Comparison of ENCODE assay signal across 14 cellular contexts in the genomic region with DNA sequence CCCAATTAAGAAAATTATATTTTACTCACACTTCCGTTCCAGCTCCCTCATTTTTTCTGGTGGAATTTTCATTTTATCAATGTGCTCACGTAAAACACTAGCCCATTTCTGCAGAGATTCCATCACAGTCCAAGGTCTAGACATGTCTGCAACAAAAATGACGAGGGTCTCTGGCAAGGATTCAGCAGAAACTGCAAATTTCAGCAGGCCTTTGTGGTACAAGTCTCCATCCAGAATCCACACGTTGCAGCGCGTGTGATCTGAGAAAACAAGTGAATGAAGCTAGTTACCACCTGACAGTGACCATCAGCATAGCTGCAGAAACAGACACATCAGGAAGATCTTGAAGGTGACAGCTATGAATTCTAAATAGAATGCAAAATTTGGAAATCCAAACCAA. TPM values are rescaled to one million over a fixed set of nuclear protein-coding genes. Genes with fewer than 3 reads are reported as not detected.
DNase-seq lines count a peak whose midpoint lies in the region; ATAC-seq and TF ChIP-seq lines count a peak whose summit lies in the region.
"Had no signal": no experiment of that assay in that cellular context is flagged by ENCODE, and none has a peak within 500 bp of the region (broad histone marks: within the 10 kb centered on the region; RNA-seq: fewer than 3 reads in every experiment).

No MANE protein-coding gene starts in this region.

- no peak for DNase-seq in left ventricle myocardium inferior
- DNase-seq in cardiac septum (ENCODE audit: low spot score): no peak
- DNase-seq in epithelial cell of prostate (ENCODE audit: low read depth, low spot score): no peak
- DNase-seq in osteocyte (ENCODE audit: extremely low spot score, unreplicated experiment): no peak
- DNase-seq in upper lobe of left lung: no peak
- no peak for DNase-seq in retina
- DNase-seq in H4 (ENCODE audit: low spot score): no peak
- DNase-seq: activated B cell treated with CpG ODN at 0.5 μM for 24 hours; central memory CD4-positive, alpha-beta T cell; NCI-H146; NCI-H774 had no signal

- peak overlapping the region; percentile 98 for H3K27ac Mint-ChIP-seq in osteocyte (ENCODE audit: unreplicated experiment)
- H3K27ac Mint-ChIP-seq: activated B cell treated with CpG ODN at 0.5 μM for 24 hours had no signal

- H3K36me3 ChIP-seq in left ventricle myocardium inferior (peaks cover 64% of the 10 kb centered on the region), upper lobe of left lung (peaks cover 15 to 93% (median 45%) of the 10 kb centered on the region in 4 donors)

- H3K4me1 Mint-ChIP-seq in osteocyte (ENCODE audit: unreplicated experiment): peaks cover 38% of the 10 kb centered on the region

- no peaks in the 10 kb centered on the region for H3K9me3 Mint-ChIP-seq in osteocyte (ENCODE audit: unreplicated experiment)
- H3K9me3 Mint-ChIP-seq: activated B cell treated with CpG ODN at 0.5 μM for 24 hours had no signal

- H3K27ac ChIP-seq in left ventricle myocardium inferior (replicated peaks) (peak overlapping the region; percentile 87), epithelial cell of prostate (peak overlapping the region; percentile 96), upper lobe of left lung (peak overlapping the region; percentile 80 to 89 (median 82))

- no peaks in the 10 kb centered on the region for H3K27me3 Mint-ChIP-seq in osteocyte (ENCODE audit: unreplicated experiment)
- H3K27me3 Mint-ChIP-seq: activated B cell treated with CpG ODN at 0.5 μM for 24 hours had no signal

- no peak overlapping the region for H3K4me3 Mint-ChIP-seq in osteocyte (ENCODE audit: unreplicated experiment)
- H3K4me3 Mint-ChIP-seq: activated B cell treated with CpG ODN at 0.5 μM for 24 hours had no signal

- H3K36me3 Mint-ChIP-seq in osteocyte (ENCODE audit: unreplicated experiment): peaks cover 37% of the 10 kb centered on the region

- TF ChIP-seq EP300 in upper lobe of left lung (IDR thresholded peaks at IDR 0.05): no peak

- TF ChIP-seq CTCF in left ventricle myocardium inferior (IDR thresholded peaks at IDR 0.05; ENCODE audit: borderline replicate concordance): no peak
- no peak for TF ChIP-seq CTCF in osteocyte (IDR thresholded peaks at IDR 0.05)
- TF ChIP-seq CTCF in upper lobe of left lung (IDR thresholded peaks at IDR 0.05): no peak

- peak overlapping the region; percentile 27 for H3K4me3 ChIP-seq in left ventricle myocardium inferior
- no peak overlapping the region for H3K4me3 ChIP-seq in upper lobe of left lung

- no peaks in the 10 kb centered on the region for H3K27me3 ChIP-seq in left ventricle myocardium inferior (ENCODE audit: low read depth)
- H3K27me3 ChIP-seq in upper lobe of left lung: no peaks in the 10 kb centered on the region

- ATAC-seq in upper lobe of left lung (ENCODE audit: low FRiP score in 2 of 2) (no peak), HG02840 (IDR thresholded peaks at IDR 0.05; ENCODE audit: low FRiP score, unreplicated experiment) (no peak)
- ATAC-seq: HCT116 had no signal

- H3K9me3 ChIP-seq in left ventricle myocardium inferior (replicated peaks) (no peaks in the 10 kb centered on the region), upper lobe of left lung (no peaks in the 10 kb centered on the region)

- intact Hi-C loops in left ventricle myocardium inferior (cut with micrococcal nuclease): no loop called here
- intact Hi-C loops in cardiac septum (cut with DNase I): no loop called here

- H3K4me1 ChIP-seq in left ventricle myocardium inferior (peaks cover 76% of the 10 kb centered on the region), upper lobe of left lung (peaks cover 52 to 64% (median 59%) of the 10 kb centered on the region in 4 donors)

- no peak for TF ChIP-seq POLR2A in upper lobe of left lung (IDR thresholded peaks at IDR 0.05)

- 75 to 80% methylated on average over 6 of the region's 6 CpGs for whole genome bisulfite sequencing in upper lobe of left lung, 2 donors

RNA-seq across cellular contexts. Expression of a gene that starts 9.0 kb away (rescaled TPM):
- total RNA-seq in left ventricle myocardium inferior: 82.9 TPM
- total RNA-seq in cardiac septum: 123 TPM
- total RNA-seq in osteocyte: 139 and 151 TPM in 2 replicates
- 100 to 1,000 TPM in 5 of 6 donors, 10 to 100 TPM in 1; 91.5 to 190 (median 132) TPM for total RNA-seq in upper lobe of left lung
- total RNA-seq in H4 (2014; rRNA removed; shearing (Covaris generic)): 47.7 and 52.8 TPM in 2 replicates

RNA-seq across cellular contexts. Expression of a gene that starts 45.9 kb away (rescaled TPM):
- 11.3 TPM for total RNA-seq in left ventricle myocardium inferior
- 10.4 TPM for total RNA-seq in cardiac septum
- 22.8 and 24.4 TPM in 2 replicates for total RNA-seq in osteocyte
- total RNA-seq in upper lobe of left lung: 10 to 100 TPM; 35.6 to 82.1 (median 55.1) TPM
- 22.7 and 23.4 TPM in 2 replicates for total RNA-seq in H4 (2014; rRNA removed; shearing (Covaris generic))

RNA-seq across cellular contexts. Expression of a gene that starts 59.0 kb away (rescaled TPM):
- not detected for total RNA-seq in left ventricle myocardium inferior
- total RNA-seq in cardiac septum: not detected
- total RNA-seq in osteocyte: 0.18 and 0.43 TPM in 2 replicates
- under 1 TPM in 2 of 6 donors, not detected in 4; 0.31 to 0.55 TPM for total RNA-seq in upper lobe of left lung
- 0.27 TPM in 1 of 2 replicates, not detected in the other for total RNA-seq in H4 (2014; rRNA removed; shearing (Covaris generic))
- total RNA-seq: activated B cell treated with CpG ODN at 0.5 μM for 24 hours, urinary bladder had no signal
